15 cellular contexts compared by ENCODE assay signal in the genomic region with DNA sequence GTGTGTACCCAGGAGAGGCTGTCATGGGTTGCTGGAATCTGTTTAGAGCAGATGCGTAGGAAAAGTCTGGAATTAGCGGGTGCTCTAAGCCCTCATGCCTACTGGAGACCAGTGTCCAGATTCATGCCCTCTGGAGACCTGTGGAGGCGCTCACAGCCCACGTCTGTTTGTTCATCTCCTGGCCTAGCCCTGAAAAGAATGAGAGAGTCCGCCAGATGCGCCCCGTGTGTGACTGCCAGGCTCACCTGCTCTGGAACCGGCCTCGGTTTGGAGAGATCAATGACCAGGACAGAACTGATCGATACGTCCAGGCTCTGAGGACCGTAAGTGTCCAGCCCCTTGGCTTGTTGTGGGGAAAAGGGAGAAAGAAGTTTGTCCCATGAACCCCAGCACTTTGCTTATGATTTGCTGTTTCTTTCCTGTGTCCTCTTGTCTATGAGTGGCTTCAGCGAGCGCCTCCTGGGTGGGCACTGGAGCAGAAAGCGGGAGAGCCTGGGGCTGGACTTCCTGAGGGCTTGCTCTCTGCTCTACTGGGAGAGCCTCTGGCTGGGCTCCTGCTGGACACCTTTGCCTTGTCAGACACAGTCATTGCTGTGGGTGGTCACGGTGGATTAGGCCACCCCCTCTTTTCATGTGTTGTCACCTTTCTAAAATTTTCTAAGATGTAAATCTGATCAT.
"Had no signal": no experiment of that assay in that cellular context is flagged by ENCODE, and none has a peak within 500 bp of the region (broad histone marks: within the 10 kb centered on the region; RNA-seq: fewer than 3 reads in every experiment).

No MANE protein-coding gene starts in this region.

- DNase-seq: activated CD4-positive, alpha-beta T cell treated with anti-CD3 and anti-CD28 coated beads, Interleukin-2, amount 50 U/mL, for 48 hours; activated CD8-positive, alpha-beta memory T cell treated with anti-CD3 and anti-CD28 coated beads, Interleukin-2, amount 50 U/mL, for 48 hours; cerebellar nuclear complex; foreskin melanocyte; left colon; naive thymus-derived CD4-positive, alpha-beta T cell; small intestine; stimulated activated CD4-positive, alpha-beta T cell treated with anti-CD3 and anti-CD28 coated beads, Interleukin-4, amount 100 ng/mL, for 4 hours; T-cell; T1000; upper lobe of right lung had no signal

- H3K9me3 Mint-ChIP-seq: stimulated activated naive CD8-positive, alpha-beta T cell treated with anti-CD3 and anti-CD28 coated beads, Interleukin-15, amount 100 ng/mL, for 72 hours; T-cell had no signal

- H3K27me3 Mint-ChIP-seq: naive thymus-derived CD4-positive, alpha-beta T cell; stimulated activated naive CD8-positive, alpha-beta T cell treated with anti-CD3 and anti-CD28 coated beads, Interleukin-15, amount 100 ng/mL, for 72 hours; T-cell had no signal

- H3K27ac ChIP-seq: epithelial cell of prostate, neutrophil, upper lobe of right lung, VCaP had no signal

- H3K9me3 ChIP-seq: neutrophil, upper lobe of right lung had no signal

- H3K27me3 ChIP-seq: neutrophil, upper lobe of right lung had no signal

- H3K4me3 Mint-ChIP-seq: naive thymus-derived CD4-positive, alpha-beta T cell; stimulated activated naive CD8-positive, alpha-beta T cell treated with anti-CD3 and anti-CD28 coated beads, Interleukin-15, amount 100 ng/mL, for 72 hours; T-cell had no signal

- H3K4me3 ChIP-seq: upper lobe of right lung had no signal

- ATAC-seq: naive thymus-derived CD4-positive, alpha-beta T cell; upper lobe of right lung had no signal

- H3K4me1 ChIP-seq: upper lobe of right lung had no signal
